Comparison of ENCODE assay signal across 8 cellular contexts in the genomic region with DNA sequence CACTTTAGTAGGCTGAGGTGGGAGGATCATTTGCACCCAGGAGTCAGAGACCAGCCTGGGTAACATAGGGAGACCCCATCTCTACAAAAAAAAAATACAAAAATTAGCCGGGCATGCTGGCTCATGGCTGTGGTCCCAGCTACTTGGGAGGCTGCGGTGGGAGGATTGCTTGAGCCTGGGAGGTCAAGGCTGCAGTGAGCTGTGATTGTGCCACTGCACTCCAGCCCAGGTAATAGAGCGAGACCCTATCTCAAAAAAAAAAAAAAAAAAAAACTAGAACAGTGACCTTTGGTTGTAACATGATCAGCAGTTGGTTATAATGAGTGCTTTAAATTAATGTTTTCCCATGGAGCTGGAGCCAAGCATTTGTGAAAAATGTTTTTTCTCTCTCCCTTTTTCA. TPM values are rescaled to one million over a fixed set of nuclear protein-coding genes. Genes with fewer than 3 reads are reported as not detected.
DNase-seq lines count a peak whose midpoint lies in the region; ATAC-seq and TF ChIP-seq lines count a peak whose summit lies in the region.
"Not testable (repeated sequence)": the region's sequence is repeated elsewhere in the genome, so short reads cannot be mapped to it uniquely, and the experiment has no call there.

No MANE protein-coding gene starts in this region.

- H3K9ac ChIP-seq in mesendoderm (ENCODE audit: low read length); trophoblast cell (ENCODE audit: low read length): not testable (repeated sequence)

- not testable (repeated sequence) for DNase-seq in CD4-positive, alpha-beta T cell; activated T-cell treated with anti-CD3 and anti-CD28 coated beads, Interleukin-2, amount 50 U/mL, for 24 hours; activated naive CD8-positive, alpha-beta T cell treated with anti-CD3 and anti-CD28 coated beads, Interleukin-2, amount 50 U/mL, for 24 hours; mesendoderm; trophoblast cell; thyroid gland

- POLR2A ChIA-PET in CD4-positive, alpha-beta T cell (lab: Charles Lee) = interaction anchor here (0.7 to 11.5 kb wide), 15 partner anchors 8 to 690 kb away, joined by 3 to 141 read pairs (median 6); partner anchors contain the start of genes BANF1, EIF1AD, PACS1 and SF3B2

- not testable (repeated sequence) for H3K9me3 Mint-ChIP-seq in CD4-positive, alpha-beta T cell; T-helper 1 cell treated with Interleukin-12 subunit alpha and Interleukin-12 subunit beta and Interleukin-4 antibody, amounts not matched to agents 30 μg/mL and 1 μg/mL, for 36 hours; activated T-cell treated with anti-CD3 and anti-CD28 coated beads, Interleukin-2, amount 50 U/mL, for 24 hours; activated naive CD8-positive, alpha-beta T cell treated with anti-CD3 and anti-CD28 coated beads, Interleukin-2, amount 50 U/mL, for 24 hours

- H3K14ac ChIP-seq in trophoblast cell (ENCODE audit: low read length) = not testable (repeated sequence)

- H3K36me3 ChIP-seq in KOPT-K1 (ENCODE audit: insufficient read depth, low read length); mesendoderm (ENCODE audit: control insufficient read depth, insufficient read depth, low read length); trophoblast cell (ENCODE audit: control insufficient read depth in 1 of 2, insufficient read depth in 2 of 2, low read length in 2 of 2); thyroid gland: not testable (repeated sequence)

- not testable (repeated sequence) for H4K5ac ChIP-seq in mesendoderm (ENCODE audit: low read length)

- H2BK5ac ChIP-seq in mesendoderm (ENCODE audit: low read length) = not testable (repeated sequence)
- H2BK5ac ChIP-seq in trophoblast cell (ENCODE audit: low read depth, low read length, poor library complexity) = peak overlapping the region; percentile 32

- H3K18ac ChIP-seq in mesendoderm (ENCODE audit: low read length); trophoblast cell (ENCODE audit: low read length): not testable (repeated sequence)

- H3K4ac ChIP-seq in mesendoderm (ENCODE audit: low read depth, low read length) = peak overlapping the region; percentile 61
- not testable (repeated sequence) for H3K4ac ChIP-seq in trophoblast cell (ENCODE audit: low read depth, low read length)

- peak overlapping the region; percentile 62 for H3K27ac ChIP-seq in CD4-positive, alpha-beta T cell (ENCODE audit: low read depth, low read length)
- H3K27ac ChIP-seq in KOPT-K1 (ENCODE audit: low read depth, low read length, poor library complexity, severe bottlenecking) (peak overlapping the region; percentile 66), thyroid gland (peak overlapping the region; percentile 29 to 91 (median 79))
- H3K27ac ChIP-seq in mesendoderm (ENCODE audit: low read depth, low read length); trophoblast cell (ENCODE audit: low read depth, low read length): not testable (repeated sequence)

- ATAC-seq in CD4-positive, alpha-beta T cell (ENCODE audit: poor library complexity); activated naive CD8-positive, alpha-beta T cell treated with anti-CD3 and anti-CD28 coated beads, Interleukin-2, amount 50 U/mL, for 24 hours: not testable (repeated sequence)

- not testable (repeated sequence) for H2BK15ac ChIP-seq in mesendoderm (replicated peaks; ENCODE audit: low read depth)

- CTCF ChIA-PET in CD4-positive, alpha-beta T cell (lab: Charles Lee) = interaction anchor here (1.3 to 3.7 kb wide), 3 partner anchors 11 to 46 kb away, joined by 3 to 27 read pairs (median 16); no protein-coding TSS in a partner anchor

- H3K4me2 ChIP-seq in mesendoderm (ENCODE audit: low read length); trophoblast cell (ENCODE audit: low read length): not testable (repeated sequence)

- H3K9me3 ChIP-seq in CD4-positive, alpha-beta T cell (ENCODE audit: control insufficient read depth, low read length); KOPT-K1 (ENCODE audit: insufficient read depth, low read length, poor library complexity, severe bottlenecking); trophoblast cell (ENCODE audit: insufficient read depth, low read depth, low read length); thyroid gland: not testable (repeated sequence)

- not testable (repeated sequence) for TF ChIP-seq POLR2A in thyroid gland (IDR thresholded peaks at IDR 0.05)

- intact Hi-C loops in CD4-positive, alpha-beta T cell (cut with DNase I, micrococcal nuclease) = loop anchor here (1.0 to 5.0 kb wide), 4 partner anchors 11 to 43 kb away; partner anchors contain the start of gene PACS1 (in 1 of the 2)
- intact Hi-C loops in thyroid gland (cut with DNase I) = not testable (repeated sequence)

- not testable (repeated sequence) for H4K91ac ChIP-seq in trophoblast cell (ENCODE audit: low read depth, low read length)

- not testable (repeated sequence) for H3K4me3 ChIP-seq in mesendoderm (ENCODE audit: low read length); trophoblast cell (ENCODE audit: low read depth, low read length); thyroid gland (replicated peaks in 1 of 3)

- H3K27ac Mint-ChIP-seq in CD4-positive, alpha-beta T cell = peak overlapping the region; percentile 83
- peak overlapping the region; percentile 72 for H3K27ac Mint-ChIP-seq in T-helper 1 cell treated with Interleukin-12 subunit alpha and Interleukin-12 subunit beta and Interleukin-4 antibody, amounts not matched to agents 30 μg/mL and 1 μg/mL, for 36 hours
- H3K27ac Mint-ChIP-seq in activated T-cell treated with anti-CD3 and anti-CD28 coated beads, Interleukin-2, amount 50 U/mL, for 24 hours = peak overlapping the region; percentile 95
- H3K27ac Mint-ChIP-seq in activated naive CD8-positive, alpha-beta T cell treated with anti-CD3 and anti-CD28 coated beads, Interleukin-2, amount 50 U/mL, for 24 hours = peak overlapping the region; percentile 82

- H2AFZ ChIP-seq in trophoblast cell (ENCODE audit: insufficient read depth, low read length, poor library complexity) = not testable (repeated sequence)

- not testable (repeated sequence) for H3K56ac ChIP-seq in mesendoderm (ENCODE audit: low read length)

- peaks cover 18% of the 10 kb centered on the region for H3K4me1 ChIP-seq in mesendoderm (ENCODE audit: control insufficient read depth, low read depth, low read length)
- peaks cover 26 to 30% of the 10 kb centered on the region in 2 experiments for H3K4me1 ChIP-seq in trophoblast cell (ENCODE audit: control insufficient read depth in 1 of 2, insufficient read depth in 2 of 2, low read length in 2 of 2)
- peaks cover 56 to 71% of the 10 kb centered on the region in 2 donors for H3K4me1 ChIP-seq in thyroid gland

- not testable (repeated sequence) for H4K12ac ChIP-seq in trophoblast cell (ENCODE audit: low read depth, low read length)

- not testable (repeated sequence) for H3K27me3 ChIP-seq in CD4-positive, alpha-beta T cell (ENCODE audit: control insufficient read depth, insufficient read depth, low read length); mesendoderm (ENCODE audit: insufficient read depth, low read length, poor library complexity); trophoblast cell (ENCODE audit: insufficient read depth, low read length); thyroid gland

- H2BK120ac ChIP-seq in mesendoderm (ENCODE audit: low read depth, low read length) = not testable (repeated sequence)
- H2BK120ac ChIP-seq in trophoblast cell (ENCODE audit: insufficient read depth, low read length, poor library complexity) = peak overlapping the region; percentile 41

- H3K23ac ChIP-seq in mesendoderm (ENCODE audit: low read length); trophoblast cell (ENCODE audit: low read length): not testable (repeated sequence)

- H3K4me3 Mint-ChIP-seq in CD4-positive, alpha-beta T cell = peak overlapping the region; percentile 79
- H3K4me3 Mint-ChIP-seq in T-helper 1 cell treated with Interleukin-12 subunit alpha and Interleukin-12 subunit beta and Interleukin-4 antibody, amounts not matched to agents 30 μg/mL and 1 μg/mL, for 36 hours = not testable (repeated sequence)
- H3K4me3 Mint-ChIP-seq in activated T-cell treated with anti-CD3 and anti-CD28 coated beads, Interleukin-2, amount 50 U/mL, for 24 hours = peak overlapping the region; percentile 63
- peak overlapping the region; percentile 69 for H3K4me3 Mint-ChIP-seq in activated naive CD8-positive, alpha-beta T cell treated with anti-CD3 and anti-CD28 coated beads, Interleukin-2, amount 50 U/mL, for 24 hours

- TF ChIP-seq CTCF in CD4-positive, alpha-beta T cell (IDR thresholded peaks at IDR 0.05); thyroid gland (IDR thresholded peaks at IDR 0.05): not testable (repeated sequence)

- not testable (repeated sequence) for H2AK5ac ChIP-seq in mesendoderm (ENCODE audit: low read length); trophoblast cell (ENCODE audit: low read length)

- peak overlapping the region; percentile 44 for H2BK12ac ChIP-seq in trophoblast cell (ENCODE audit: low read length)

- not testable (repeated sequence) for H3K79me1 ChIP-seq in mesendoderm (ENCODE audit: low read length)
- H3K79me1 ChIP-seq in trophoblast cell (ENCODE audit: low read length) = peaks cover 15% of the 10 kb centered on the region

- peaks cover 11% of the 10 kb centered on the region for H3K36me3 Mint-ChIP-seq in CD4-positive, alpha-beta T cell (ENCODE audit: low read depth)
- H3K36me3 Mint-ChIP-seq in T-helper 1 cell treated with Interleukin-12 subunit alpha and Interleukin-12 subunit beta and Interleukin-4 antibody, amounts not matched to agents 30 μg/mL and 1 μg/mL, for 36 hours (ENCODE audit: low read depth); activated T-cell treated with anti-CD3 and anti-CD28 coated beads, Interleukin-2, amount 50 U/mL, for 24 hours (ENCODE audit: low read depth); activated naive CD8-positive, alpha-beta T cell treated with anti-CD3 and anti-CD28 coated beads, Interleukin-2, amount 50 U/mL, for 24 hours (ENCODE audit: low read depth): not testable (repeated sequence)

- no CpG with 5 or more reads among the region's 3 CpGs for WGBS in mesendoderm (ENCODE audit: extremely low coverage, insufficient coverage, low lambda C conversion rate)
- no CpG with 5 or more reads among the region's 3 CpGs for WGBS in trophoblast cell (ENCODE audit: extremely low coverage, insufficient coverage, insufficient read length)
- WGBS in thyroid gland, 2 donors = 90 to 91% methylated on average over 3 of the region's 3 CpGs

- not testable (repeated sequence) for H4K8ac ChIP-seq in mesendoderm (ENCODE audit: low read depth, low read length); trophoblast cell (ENCODE audit: low read depth, low read length)

- H3K79me2 ChIP-seq in mesendoderm (ENCODE audit: control insufficient read depth, insufficient read depth, low read length); trophoblast cell (ENCODE audit: control insufficient read depth, insufficient read depth, low read length, poor library complexity): not testable (repeated sequence)

- H3K4me1 Mint-ChIP-seq in CD4-positive, alpha-beta T cell (ENCODE audit: low read depth) = peaks cover 95% of the 10 kb centered on the region
- H3K4me1 Mint-ChIP-seq in T-helper 1 cell treated with Interleukin-12 subunit alpha and Interleukin-12 subunit beta and Interleukin-4 antibody, amounts not matched to agents 30 μg/mL and 1 μg/mL, for 36 hours (ENCODE audit: low read depth) = peaks cover 66% of the 10 kb centered on the region
- peaks cover 95% of the 10 kb centered on the region for H3K4me1 Mint-ChIP-seq in activated T-cell treated with anti-CD3 and anti-CD28 coated beads, Interleukin-2, amount 50 U/mL, for 24 hours (ENCODE audit: low read depth)
- H3K4me1 Mint-ChIP-seq in activated naive CD8-positive, alpha-beta T cell treated with anti-CD3 and anti-CD28 coated beads, Interleukin-2, amount 50 U/mL, for 24 hours = peaks cover 93% of the 10 kb centered on the region

- not testable (repeated sequence) for H3K27me3 Mint-ChIP-seq in CD4-positive, alpha-beta T cell; T-helper 1 cell treated with Interleukin-12 subunit alpha and Interleukin-12 subunit beta and Interleukin-4 antibody, amounts not matched to agents 30 μg/mL and 1 μg/mL, for 36 hours (ENCODE audit: low read depth); activated T-cell treated with anti-CD3 and anti-CD28 coated beads, Interleukin-2, amount 50 U/mL, for 24 hours; activated naive CD8-positive, alpha-beta T cell treated with anti-CD3 and anti-CD28 coated beads, Interleukin-2, amount 50 U/mL, for 24 hours

RNA-seq across cellular contexts. Expression of gene PACS1, which starts 44.9 kb away (rescaled TPM):
- 100 to 1,000 TPM; 179 to 183 TPM for total RNA-seq in CD4-positive, alpha-beta T cell
- 20.2 TPM for polyA plus RNA-seq in mesendoderm (2013, experiment 1 of 2)
- 20.8 TPM for polyA plus RNA-seq in mesendoderm (2013, experiment 2 of 2)
- 63.7 and 65.0 TPM in 2 replicates for polyA plus RNA-seq in trophoblast cell (2013)
- total RNA-seq in thyroid gland = 10 to 100 TPM; 39.6 to 67.7 (median 59.7) TPM
